Comparison of ENCODE assay signal across 13 cellular contexts in the genomic region with DNA sequence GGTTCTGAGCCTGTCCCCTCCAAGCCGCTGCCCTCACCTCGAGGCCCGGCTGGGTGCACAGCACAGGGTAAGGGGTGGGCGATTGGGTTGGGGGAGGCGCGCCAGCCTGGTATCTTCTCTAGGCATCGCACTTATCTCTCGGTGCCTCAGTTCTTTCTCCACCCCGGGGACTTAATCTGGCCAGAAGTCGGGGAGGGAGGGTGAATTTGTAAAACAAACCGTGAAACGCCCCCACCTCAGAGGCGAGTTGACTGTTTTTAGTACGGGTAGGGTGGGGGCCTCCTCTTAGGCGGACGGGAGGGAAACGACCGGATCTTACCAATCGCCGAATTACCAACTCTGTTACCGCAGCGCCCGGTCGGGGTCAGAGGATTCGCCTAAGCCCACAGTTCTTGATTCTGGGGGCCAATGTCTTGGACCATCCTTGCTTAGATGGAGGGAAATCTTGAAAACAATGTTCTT. TPM values are rescaled to one million over a fixed set of nuclear protein-coding genes. Genes with fewer than 3 reads are reported as not detected.
A peak's percentile ranks its signal among the peaks of the same experiment; 100 is the strongest.
DNase-seq lines count a peak whose midpoint lies in the region; ATAC-seq and TF ChIP-seq lines count a peak whose summit lies in the region.
"Had no signal": no experiment of that assay in that cellular context is flagged by ENCODE, and none has a peak within 500 bp of the region (broad histone marks: within the 10 kb centered on the region; RNA-seq: fewer than 3 reads in every experiment).

No MANE protein-coding gene starts in this region.

- H3K4ac ChIP-seq in neuronal stem cell (ENCODE audit: low read length): no peak overlapping the region

- H4K91ac ChIP-seq in neuronal stem cell (ENCODE audit: low read depth, low read length, poor library complexity): no peak overlapping the region

- under 1% methylated on average over 21 of the region's 25 CpGs for WGBS in HUES64
- no CpG with 5 or more reads among the region's 25 CpGs for WGBS in neuronal stem cell (ENCODE audit: extremely low coverage in 2 of 2, insufficient read length in 2 of 2, insufficient replicate concordance in 1 of 2), 2 donors

- H3K23ac ChIP-seq in neuronal stem cell (ENCODE audit: low read depth, low read length, poor library complexity): peak overlapping the region; percentile 69

- peaks cover 44% of the 10 kb centered on the region for H3K4me1 ChIP-seq in BLaER1
- peaks cover 57% of the 10 kb centered on the region for H3K4me1 ChIP-seq in HUES64 (ENCODE audit: insufficient read depth, low read length)
- H3K4me1 ChIP-seq in neuronal stem cell (ENCODE audit: control insufficient read depth in 2 of 2, insufficient read depth in 1 of 2, low read depth in 1 of 2, low read length in 2 of 2): peaks cover 0 to 14% of the 10 kb centered on the region in 2 donors

- H2AK5ac ChIP-seq in neuronal stem cell (ENCODE audit: low read depth, low read length): no peak overlapping the region

- H3K79me1 ChIP-seq in neuronal stem cell (ENCODE audit: low read depth, low read length): no peaks in the 10 kb centered on the region

- peak overlapping the region; percentile 74 for H3K4me2 ChIP-seq in BLaER1
- H3K4me2 ChIP-seq in neuronal stem cell (ENCODE audit: insufficient read depth, low read length, poor library complexity, severe bottlenecking): peak overlapping the region; percentile 61

- peaks cover 80% of the 10 kb centered on the region for H4K20me1 ChIP-seq in BLaER1

- no peak overlapping the region for H2BK120ac ChIP-seq in neuronal stem cell (ENCODE audit: low read depth, low read length)

- H3K36me3 ChIP-seq in BLaER1: no peaks in the 10 kb centered on the region
- no peaks in the 10 kb centered on the region for H3K36me3 ChIP-seq in HUES64 (ENCODE audit: insufficient read depth, low read length)
- H3K36me3 ChIP-seq in neuronal stem cell (replicated peaks in 1 of 2; ENCODE audit: control insufficient read depth in 2 of 2, insufficient read depth in 2 of 2, low read length in 2 of 2): no peaks in the 10 kb centered on the region

- no peak overlapping the region for H3K18ac ChIP-seq in neuronal stem cell (ENCODE audit: low read length)

- H4K8ac ChIP-seq in neuronal stem cell (ENCODE audit: low read depth, low read length): no peak overlapping the region

- DNase-seq in epithelial cell of proximal tubule (ENCODE audit: low read depth): no peak
- no peak for DNase-seq in neuronal stem cell (ENCODE audit: low spot score)
- no peak for DNase-seq in iPS-NIHi11 (ENCODE audit: low spot score)
- no peak for DNase-seq in substantia nigra (lab: John Stamatoyannopoulos, UW)
- no peak for DNase-seq in HuH-7 (ENCODE audit: low spot score)
- DNase-seq: effector memory CD4-positive, alpha-beta T cell; posterior cingulate gyrus; testis had no signal

- H3K9ac ChIP-seq in BLaER1: no peak overlapping the region
- H3K9ac ChIP-seq in HUES64 (ENCODE audit: low read depth, low read length): no peak overlapping the region
- no peak overlapping the region for H3K9ac ChIP-seq in neuronal stem cell (ENCODE audit: low read depth, low read length, poor library complexity)

- H2AFZ ChIP-seq in neuronal stem cell (ENCODE audit: low read length): no peak overlapping the region

- H3K4me3 ChIP-seq in BLaER1: peak overlapping the region; percentile 64; the same call in 1 of the 2 replicates
- H3K4me3 ChIP-seq in HUES64 (ENCODE audit: low read length): peak overlapping the region; percentile 58
- peak overlapping the region; percentile 58 for H3K4me3 ChIP-seq in epithelial cell of proximal tubule (ENCODE audit: low read depth, low read length)
- peak overlapping the region in 1 of 2 donors; percentile 76 for H3K4me3 ChIP-seq in neuronal stem cell (ENCODE audit: low read length in 2 of 2)
- H3K4me3 ChIP-seq: GM12878 had no signal

- no peak for TF ChIP-seq CTCF in epithelial cell of proximal tubule (conservative IDR thresholded peaks at IDR 0.05; ENCODE audit: low read depth, low read length)

- H3K27me3 ChIP-seq in BLaER1 (peaks cover 100% of the 10 kb centered on the region), HUES64 (ENCODE audit: insufficient read depth, low read length) (peaks cover 98% of the 10 kb centered on the region), neuronal stem cell (ENCODE audit: control insufficient read depth in 3 of 3, insufficient read depth in 3 of 3, low read depth in 1 of 3, low read length in 3 of 3) (peaks cover 48 to 99% (median 91%) of the 10 kb centered on the region in 3 experiments)
- H3K27me3 ChIP-seq: testis had no signal

- H2BK12ac ChIP-seq in neuronal stem cell (ENCODE audit: low read length): no peak overlapping the region

- H2BK15ac ChIP-seq in neuronal stem cell (ENCODE audit: low read length): no peak overlapping the region

- no peak overlapping the region for H3K14ac ChIP-seq in neuronal stem cell (ENCODE audit: low read length)

- H3K27ac ChIP-seq in BLaER1 (no peak overlapping the region), HUES64 (ENCODE audit: low read depth, low read length) (no peak overlapping the region), neuronal stem cell (replicated peaks; ENCODE audit: low read length) (no peak overlapping the region), substantia nigra (ENCODE audit: low read depth, low read length, poor library complexity, severe bottlenecking) (no peak overlapping the region)

- ATAC-seq in GM19395 (IDR thresholded peaks at IDR 0.05; ENCODE audit: unreplicated experiment): no peak
- ATAC-seq: activated CD4-positive, CD25-positive, alpha-beta regulatory T cell treated with anti-CD3 and anti-CD28 coated beads, Interleukin-2, amount 50 U/mL, for 24 hours; GM12878 had no signal

- no peak overlapping the region for H2BK5ac ChIP-seq in neuronal stem cell (ENCODE audit: low read length)

- H3K9me3 ChIP-seq in BLaER1 (peaks cover 6% of the 10 kb centered on the region; the same call in 1 of the 2 replicates), HUES64 (ENCODE audit: insufficient read depth, low read depth, low read length) (no peaks in the 10 kb centered on the region), neuronal stem cell (replicated peaks in 1 of 2; ENCODE audit: control insufficient read depth in 2 of 2, insufficient read depth in 1 of 2, low read depth in 1 of 2, low read length in 2 of 2) (no peaks in the 10 kb centered on the region)
- H3K9me3 ChIP-seq: testis had no signal

RNA-seq across cellular contexts. Expression of gene TBX3, which starts 1.4 kb away (rescaled TPM):
- 1.8 TPM for polyA plus RNA-seq in HUES64 (2013, experiment 1 of 2)
- polyA plus RNA-seq in HUES64 (2013, experiment 2 of 2): 1.9 TPM
- total RNA-seq in epithelial cell of proximal tubule: 2.0 and 4.2 TPM in 2 replicates
- not detected for polyA plus RNA-seq in neuronal stem cell (2013, experiment 1 of 2)
- polyA plus RNA-seq in neuronal stem cell (2013, experiment 2 of 2): not detected
